1 cellular context compared by ENCODE assay signal in genomic region chr7:66681491-66682349, GRCh38.
A peak's percentile ranks its signal among the peaks of the same experiment; 100 is the strongest.
TF ChIP-seq lines count a peak whose summit lies in the region.

No MANE protein-coding gene starts in this region.

TF ChIP-seq in HEK293, 187 proteins besides CTCF, POLR2A, EP300 and RAD21 (continued from another document and continues in another):
- TF ChIP-seq ZNF660 (tag by site-specific recombination; IDR thresholded peaks at IDR 0.05) (no peak), ZNF114 (tag by site-specific recombination; IDR thresholded peaks at IDR 0.05) (no peak), BCL11A (tag by site-specific recombination; IDR thresholded peaks at IDR 0.05; ENCODE audit: low read depth) (no peak), ZNF521 (tag by site-specific recombination; IDR thresholded peaks at IDR 0.05) (no peak), ZNF18 (tag by site-specific recombination; IDR thresholded peaks at IDR 0.05) (no peak), ZNF707 (tag by site-specific recombination; IDR thresholded peaks at IDR 0.05) (no peak), ZNF146 (tag by site-specific recombination; IDR thresholded peaks at IDR 0.05) (no peak), ZNF155 (tag by site-specific recombination; IDR thresholded peaks at IDR 0.05) (no peak), ZNF140 (tag by site-specific recombination; IDR thresholded peaks at IDR 0.05) (no peak), SP2 (tag by site-specific recombination; IDR thresholded peaks at IDR 0.05) (peak; percentile 89), FEZF1 (tag by site-specific recombination; IDR thresholded peaks at IDR 0.05) (no peak), ZBTB44 (tag by site-specific recombination; IDR thresholded peaks at IDR 0.05) (no peak), ZNF37A (tag by site-specific recombination; IDR thresholded peaks at IDR 0.05) (no peak), ZNF24 (tag by site-specific recombination; IDR thresholded peaks at IDR 0.05) (no peak), ZNF677 (tag by site-specific recombination; IDR thresholded peaks at IDR 0.05) (no peak), ZNF624 (tag by site-specific recombination; IDR thresholded peaks at IDR 0.05) (no peak), ZNF211 (tag by site-specific recombination; IDR thresholded peaks at IDR 0.05; ENCODE audit: low read depth) (no peak), ZNF2 (tag by site-specific recombination; IDR thresholded peaks at IDR 0.05) (no peak), ZNF391 (tag by site-specific recombination; IDR thresholded peaks at IDR 0.05; ENCODE audit: borderline replicate concordance, low read depth) (no peak; the same call in 1 of the 2 replicates), ZFHX2 (tag by site-specific recombination; conservative IDR thresholded peaks at IDR 0.05) (peak; percentile 89), ZNF112 (tag by site-specific recombination; IDR thresholded peaks at IDR 0.05) (no peak), INSM2 (tag by site-specific recombination; IDR thresholded peaks at IDR 0.05) (peak; percentile 43), ZFP3 (tag by site-specific recombination; IDR thresholded peaks at IDR 0.05; ENCODE audit: low read depth) (no peak), ATF2 (tag by site-specific recombination; IDR thresholded peaks at IDR 0.05; ENCODE audit: low read depth) (peak; percentile 17; the same call in 1 of the 2 replicates), ZNF530 (tag by site-specific recombination; IDR thresholded peaks at IDR 0.05; ENCODE audit: low read depth) (no peak), AEBP2 (tag by site-specific recombination; IDR thresholded peaks at IDR 0.05; ENCODE audit: borderline replicate concordance) (no peak), ZNF248 (tag by site-specific recombination; IDR thresholded peaks at IDR 0.05) (no peak), ZNF223 (tag by site-specific recombination; IDR thresholded peaks at IDR 0.05) (no peak), ZSCAN18 (tag by site-specific recombination; IDR thresholded peaks at IDR 0.05) (no peak), ZNF280D (tag by site-specific recombination; IDR thresholded peaks at IDR 0.05) (no peak), ZNF488 (tag by site-specific recombination; IDR thresholded peaks at IDR 0.05) (no peak), ZSCAN4 (tag by site-specific recombination; IDR thresholded peaks at IDR 0.05) (no peak), IKZF3 (tag by site-specific recombination; IDR thresholded peaks at IDR 0.05) (no peak), ZNF658 (tag by site-specific recombination; IDR thresholded peaks at IDR 0.05) (no peak), ZBTB1 (tag by site-specific recombination; IDR thresholded peaks at IDR 0.05) (no peak), YY1 (tag by site-specific recombination; IDR thresholded peaks at IDR 0.05) (no peak), ZBTB17 (tag by site-specific recombination; IDR thresholded peaks at IDR 0.05) (peak; percentile 84), YY2 (tag by site-specific recombination; IDR thresholded peaks at IDR 0.05) (0 out of 2 replicates have a peak, but pooled peaks have one; percentile 24), ZNF354C (tag by site-specific recombination; IDR thresholded peaks at IDR 0.05; ENCODE audit: borderline replicate concordance, low read depth) (no peak), ZNF404 (tag by site-specific recombination; IDR thresholded peaks at IDR 0.05) (no peak), ZNF791 (tag by site-specific recombination; IDR thresholded peaks at IDR 0.05) (no peak), ZNF366 (tag by site-specific recombination; conservative IDR thresholded peaks at IDR 0.05) (0 out of 2 replicates have a peak, but pooled peaks have one; percentile 19), GLI2 (tag by site-specific recombination; IDR thresholded peaks at IDR 0.05; ENCODE audit: borderline replicate concordance, low read depth) (no peak), WT1 (tag by site-specific recombination; IDR thresholded peaks at IDR 0.05) (no peak; the same call in 1 of the 2 replicates), PRDM4 (tag by site-specific recombination; IDR thresholded peaks at IDR 0.05) (0 out of 2 replicates have a peak, but pooled peaks have one; percentile 7), ZNF654 (tag by site-specific recombination; IDR thresholded peaks at IDR 0.05; ENCODE audit: low read depth) (no peak), ZSCAN30 (tag by site-specific recombination; IDR thresholded peaks at IDR 0.05) (no peak), MZF1 (tag by site-specific recombination; IDR thresholded peaks at IDR 0.05; ENCODE audit: borderline replicate concordance) (no peak), ZNF548 (tag by site-specific recombination; IDR thresholded peaks at IDR 0.05) (no peak), ZNF174 (tag by site-specific recombination; IDR thresholded peaks at IDR 0.05) (no peak), TRIM28 (IDR thresholded peaks at IDR 0.05; ENCODE audit: borderline replicate concordance, low read length) (no peak), ZNF629 (tag by site-specific recombination; IDR thresholded peaks at IDR 0.05) (peak; percentile 96)
